Comparison of ENCODE assay signal across 10 cellular contexts in the genomic region with DNA sequence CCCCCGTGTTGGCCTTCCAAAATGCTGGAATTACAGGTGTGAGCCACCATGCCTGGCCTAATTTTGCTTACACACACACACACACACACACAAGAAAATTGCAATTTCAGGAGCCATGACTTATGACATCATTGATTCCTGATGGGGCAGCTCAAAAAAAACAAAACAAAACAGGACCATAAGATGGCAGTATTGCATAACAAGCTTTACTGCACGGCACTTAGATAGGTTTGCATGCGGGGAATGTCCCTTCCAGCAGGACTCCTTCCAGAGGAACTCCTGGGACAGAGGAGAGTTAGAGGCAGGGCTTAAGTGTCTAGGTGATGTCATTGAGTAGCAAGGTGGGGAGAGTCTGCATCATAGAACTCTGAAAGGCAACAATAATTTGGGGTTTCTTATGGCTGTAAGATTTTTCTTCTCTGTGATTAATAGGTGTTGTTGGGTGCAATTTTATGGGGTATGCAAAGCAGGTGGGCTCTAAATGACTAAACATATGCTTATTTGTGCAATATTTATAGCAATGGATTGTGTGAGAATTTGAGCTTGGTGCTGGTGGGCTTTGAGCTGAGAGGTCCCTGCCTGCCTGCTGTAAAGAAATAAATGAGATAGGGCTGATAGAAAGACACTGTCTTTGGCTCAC. TPM values are rescaled to one million over a fixed set of nuclear protein-coding genes. Genes with fewer than 3 reads are reported as not detected.
DNase-seq lines count a peak whose midpoint lies in the region; ATAC-seq, FAIRE-seq and TF ChIP-seq lines count a peak whose summit lies in the region.
"Had no signal": no experiment of that assay in that cellular context is flagged by ENCODE, and none has a peak within 500 bp of the region (broad histone marks: within the 10 kb centered on the region; RNA-seq: fewer than 3 reads in every experiment).

No MANE protein-coding gene starts in this region.

- no peaks in the 10 kb centered on the region for H3K36me3 ChIP-seq in esophagus squamous epithelium
- no peaks in the 10 kb centered on the region for H3K36me3 ChIP-seq in small intestine (ENCODE audit: control insufficient read depth in 2 of 2, insufficient read depth in 2 of 2, low read length in 2 of 2)
- H3K36me3 ChIP-seq: BLaER1 treated with 17β-estradiol and CSF1 and Interleukin-3, amounts not matched to agents 10 nM and 100 nM had no signal

- H3K27ac ChIP-seq in esophagus squamous epithelium, result no peak overlapping the region
- H3K27ac ChIP-seq in small intestine (ENCODE audit: low read depth in 1 of 2, low read length in 1 of 2), result no peak overlapping the region
- H3K27ac ChIP-seq: BLaER1 treated with 17β-estradiol and CSF1 and Interleukin-3, amounts not matched to agents 10 nM and 100 nM had no signal

- H3K27me3 Mint-ChIP-seq in activated CD4-positive, alpha-beta T cell treated with anti-CD3 and anti-CD28 coated beads for 36 hours, result peaks cover 3% of the 10 kb centered on the region

- no peak overlapping the region for H3K4me3 Mint-ChIP-seq in activated CD4-positive, alpha-beta T cell treated with anti-CD3 and anti-CD28 coated beads for 36 hours
- H3K4me3 Mint-ChIP-seq: activated T-cell treated with anti-CD3 and anti-CD28 coated beads, Interleukin-2, amount 50 U/mL, for 4 hours had no signal

- 20 to 32% methylated on average over 3 of the region's 3 CpGs for WGBS in esophagus squamous epithelium, 2 donors
- WGBS in small intestine, 3 donors, result 27 to 43% (median 28%) methylated on average over 3 of the region's 3 CpGs

- CTCF ChIA-PET in activated CD4-positive, alpha-beta T cell treated with anti-CD3 and anti-CD28 coated beads for 36 hours (lab: Charles Lee), result interaction anchor here (0.5 to 7.7 kb wide), 23 partner anchors 10 to 1080 kb away, joined by 3 to 78 read pairs (median 4); no protein-coding TSS in a partner anchor

- H3K4me1 ChIP-seq in esophagus squamous epithelium, result no peaks in the 10 kb centered on the region
- H3K4me1 ChIP-seq in small intestine (ENCODE audit: control insufficient read depth in 2 of 2, insufficient read depth in 1 of 2, low read depth in 1 of 2, low read length in 1 of 2), result no peaks in the 10 kb centered on the region
- H3K4me1 ChIP-seq: BLaER1 treated with 17β-estradiol and CSF1 and Interleukin-3, amounts not matched to agents 10 nM and 100 nM had no signal

- H3K36me3 Mint-ChIP-seq in activated CD4-positive, alpha-beta T cell treated with anti-CD3 and anti-CD28 coated beads for 36 hours (ENCODE audit: low read depth), result no peaks in the 10 kb centered on the region

- TF ChIP-seq CTCF in esophagus squamous epithelium (IDR thresholded peaks at IDR 0.05), result peak in 5 of 6 experiments; percentile 7 to 55 (median 28)

- peak; percentile 18 for DNase-seq in activated CD4-positive, alpha-beta T cell treated with anti-CD3 and anti-CD28 coated beads for 36 hours
- no peak for DNase-seq in activated CD4-positive, alpha-beta T cell treated with anti-CD3 and anti-CD28 coated beads, Interleukin-2, amount 50 U/mL, for 4 hours
- DNase-seq in Kasumi-1 (lab: John Stamatoyannopoulos, UW) (peak; percentile 77 to 83), OCI-M1 (lab: John Stamatoyannopoulos, UW) (peak; percentile 77), esophagus squamous epithelium (lab: John Stamatoyannopoulos, UW) (no peak), small intestine (peak; percentile 54)
- DNase-seq: activated T-cell treated with anti-CD3 and anti-CD28 coated beads, Interleukin-2, amount 50 U/mL, for 4 hours had no signal

- H3K9me3 ChIP-seq in esophagus squamous epithelium (peaks cover 0 to 13% (median 0%) of the 10 kb centered on the region in 3 donors), small intestine (ENCODE audit: control insufficient read depth, low read depth) (no peaks in the 10 kb centered on the region)

- H3K4me3 ChIP-seq in esophagus squamous epithelium (no peak overlapping the region), small intestine (ENCODE audit: low read depth in 1 of 2, low read length in 2 of 2) (no peak overlapping the region)
- H3K4me3 ChIP-seq: BLaER1 treated with 17β-estradiol and CSF1 and Interleukin-3, amounts not matched to agents 10 nM and 100 nM had no signal

- H3K9me3 Mint-ChIP-seq in activated CD4-positive, alpha-beta T cell treated with anti-CD3 and anti-CD28 coated beads for 36 hours (ENCODE audit: low read depth), result no peaks in the 10 kb centered on the region

- intact Hi-C loops in activated CD4-positive, alpha-beta T cell treated with anti-CD3 and anti-CD28 coated beads for 36 hours (cut with DNase I, micrococcal nuclease), result loop anchor here in 1 of 2 experiments (5.0 kb wide), 1 partner anchor 139 kb away; no protein-coding TSS in a partner anchor
- intact Hi-C loops in esophagus squamous epithelium (cut with DNase I), result loop anchor here (10.0 kb wide), 1 partner anchor 142 kb away; no protein-coding TSS in a partner anchor

- H3K4me1 Mint-ChIP-seq in activated CD4-positive, alpha-beta T cell treated with anti-CD3 and anti-CD28 coated beads for 36 hours, result no peaks in the 10 kb centered on the region

- H3K27ac Mint-ChIP-seq in activated CD4-positive, alpha-beta T cell treated with anti-CD3 and anti-CD28 coated beads for 36 hours, result no peak overlapping the region

- peak; percentile 63 for ATAC-seq in activated CD4-positive, alpha-beta T cell treated with anti-CD3 and anti-CD28 coated beads for 36 hours
- no peak for ATAC-seq in GM19395 (IDR thresholded peaks at IDR 0.05; ENCODE audit: unreplicated experiment)
- no peak for ATAC-seq in GM18909 (IDR thresholded peaks at IDR 0.05; ENCODE audit: poor library complexity, unreplicated experiment)

- H3K27me3 ChIP-seq in esophagus squamous epithelium, result no peaks in the 10 kb centered on the region
- no peaks in the 10 kb centered on the region for H3K27me3 ChIP-seq in small intestine (ENCODE audit: control insufficient read depth in 2 of 2, insufficient read depth in 2 of 2, low read length in 2 of 2)
- H3K27me3 ChIP-seq: BLaER1 treated with 17β-estradiol and CSF1 and Interleukin-3, amounts not matched to agents 10 nM and 100 nM had no signal

- POLR2A ChIA-PET in activated CD4-positive, alpha-beta T cell treated with anti-CD3 and anti-CD28 coated beads for 36 hours (lab: Charles Lee), result interaction anchor here (0.5 to 0.6 kb wide), 2 partner anchors 83 to 1959 kb away, joined by 3 to 4 read pairs; no protein-coding TSS in a partner anchor

- no peak for FAIRE-seq in small intestine (lab: Jason Lieb, UNC)

- no peak for TF ChIP-seq POLR2A in esophagus squamous epithelium (IDR thresholded peaks at IDR 0.05)

RNA-seq across cellular contexts. Expression of gene ACSBG2, which starts 9.0 kb away (rescaled TPM):
- not detected for total RNA-seq in activated CD4-positive, alpha-beta T cell treated with anti-CD3 and anti-CD28 coated beads for 36 hours
- under 1 TPM in 1 of 4 donors, not detected in 3; 0.38 TPM for total RNA-seq in esophagus squamous epithelium
- polyA plus RNA-seq in small intestine, result under 1 TPM in 1 of 3 donors, not detected in 2; 0.27 TPM
- total RNA-seq: activated T-cell treated with anti-CD3 and anti-CD28 coated beads, Interleukin-2, amount 50 U/mL, for 4 hours had no signal

RNA-seq across cellular contexts. Expression of gene RFX2, which starts 16.2 kb away (rescaled TPM):
- total RNA-seq in activated CD4-positive, alpha-beta T cell treated with anti-CD3 and anti-CD28 coated beads for 36 hours, result 1 to 10 TPM; 8.6 to 8.9 TPM
- total RNA-seq in esophagus squamous epithelium, result 10 to 100 TPM in 1 of 4 donors, 1 to 10 TPM in 3; 5.2 to 21.4 (median 7.7) TPM
- polyA plus RNA-seq in small intestine, result 1 to 10 TPM; 1.1 to 2.8 (median 1.8) TPM

Comparison
In these comparisons a context has a peak if more than half of its experiments do, and no peak if none do; other contexts are left out.
1. DNase-seq: peak in activated CD4-positive, alpha-beta T cell treated with anti-CD3 and anti-CD28 coated beads for 36 hours (single experiment), Kasumi-1 (2 of 2), OCI-M1 (single experiment) and small intestine (single experiment); none in activated CD4-positive, alpha-beta T cell treated with anti-CD3 and anti-CD28 coated beads, Interleukin-2, amount 50 U/mL, for 4 hours (0 of 2) and esophagus squamous epithelium (single experiment).